Comparison of ENCODE assay signal across 16 cellular contexts in genomic region chr16:81175325-81175891, GRCh38.
A peak's percentile ranks its signal among the peaks of the same experiment; 100 is the strongest.
DNase-seq lines count a peak whose midpoint lies in the region; FAIRE-seq and TF ChIP-seq lines count a peak whose summit lies in the region.
"Had no signal": no experiment of that assay in that cellular context is flagged by ENCODE, and none has a peak within 500 bp of the region (broad histone marks: within the 10 kb centered on the region; RNA-seq: fewer than 3 reads in every experiment).

No MANE protein-coding gene starts in this region.

- dilution Hi-C loops in keratinocyte (cut with MboI; ENCODE audit: extremely low pct_ligation_motif_present, low sequenced_read_pairs) = no loop called here

- no peaks in the 10 kb centered on the region for H3K36me3 ChIP-seq in keratinocyte (ENCODE audit: control insufficient read depth in 2 of 2, extremely low read depth in 1 of 2, insufficient read depth in 2 of 2, low read length in 2 of 2)
- H3K36me3 ChIP-seq: BE2C had no signal

- H3K9me3 ChIP-seq in keratinocyte (ENCODE audit: control insufficient read depth, low read depth, low read length) = no peaks in the 10 kb centered on the region
- H3K9me3 ChIP-seq: BE2C had no signal

- H3K9ac ChIP-seq in keratinocyte (ENCODE audit: control insufficient read depth, extremely low read depth, insufficient read depth, low read length) = no peak overlapping the region
- H3K9ac ChIP-seq: parathyroid adenoma had no signal

- no peak overlapping the region for H3K27ac ChIP-seq in keratinocyte (ENCODE audit: control insufficient read depth, insufficient read depth, low read length)
- H3K27ac ChIP-seq: parathyroid adenoma had no signal

- H2AFZ ChIP-seq in keratinocyte (ENCODE audit: control insufficient read depth, low read length) = no peak overlapping the region
- H2AFZ ChIP-seq: parathyroid adenoma had no signal

- TF ChIP-seq CTCF in AG09309 (IDR thresholded peaks at IDR 0.05; ENCODE audit: control insufficient read depth, insufficient read depth, low read depth, low read length, missing control alignments) (no peak), astrocyte of the spinal cord (IDR thresholded peaks at IDR 0.05; ENCODE audit: low read depth, low read length) (no peak), keratinocyte (optimal IDR thresholded peaks at IDR 0.05 in 1 of 3, IDR thresholded peaks at IDR 0.05 in 1 of 3, conservative IDR thresholded peaks at IDR 0.05 in 1 of 3; ENCODE audit: extremely low read depth in 1 of 3, insufficient read depth in 2 of 3, low read length in 3 of 3) (no peak)

- H4K20me1 ChIP-seq in keratinocyte (ENCODE audit: control insufficient read depth, extremely low read depth, insufficient read depth, low read length) = no peaks in the 10 kb centered on the region

- H3K4me1 ChIP-seq in keratinocyte (ENCODE audit: control insufficient read depth, extremely low read depth, insufficient read depth, low read length) = peaks cover 12% of the 10 kb centered on the region
- H3K4me1 ChIP-seq: BE2C, parathyroid adenoma had no signal

- H3K27me3 ChIP-seq in keratinocyte (ENCODE audit: control insufficient read depth, extremely low read depth, insufficient read depth, low read length) = no peaks in the 10 kb centered on the region
- H3K27me3 ChIP-seq: BE2C had no signal

- DNase-seq in AG09309 (ENCODE audit: low read depth) (peak; percentile 33), HTR-8/SVneo (ENCODE audit: insufficient read length, low spot score) (peak; percentile 77), astrocyte of the spinal cord (ENCODE audit: low read depth, low spot score) (peak; percentile 45), keratinocyte (ENCODE audit: low read depth, low spot score) (peak; percentile 19), NCI-H2227 treated with DMSO at 0.1 percent for 48 hours (lab: John Stamatoyannopoulos, UW) (no peak), NCI-H748 (lab: John Stamatoyannopoulos, UW; ENCODE audit: unreplicated experiment) (no peak), NCI-H1048 (lab: John Stamatoyannopoulos, UW) (no peak)
- no peak for DNase-seq in stimulated activated CD4-positive, alpha-beta T cell treated with anti-CD3 and anti-CD28 coated beads, Interleukin-1b, Interleukin-23, amount 100 ng/mL, for 48 hours
- DNase-seq: activated CD4-positive, alpha-beta T cell treated with anti-CD3 and anti-CD28 coated beads, Interleukin-2, amount 50 U/mL, for 4 hours; activated effector memory CD4-positive, alpha-beta T cell treated with anti-CD3 and anti-CD28 coated beads, Interleukin-2, amount 50 U/mL, for 16 hours; BE2C; cerebellar nuclear complex; GDM1; NCI-H1105 treated with DMSO at 0.1 percent for 48 hours; stimulated activated CD8-positive, alpha-beta memory T cell treated with anti-CD3 and anti-CD28 coated beads, Interleukin-4, amount 100 ng/mL, for 48 hours had no signal

- in situ Hi-C loops in astrocyte of the spinal cord (cut with HindIII; ENCODE audit: low sequenced_read_pairs) = no loop called here

- no peaks in the 10 kb centered on the region for H3K9me1 ChIP-seq in keratinocyte (ENCODE audit: control insufficient read depth, extremely low read depth, insufficient read depth, low read length)

- no peaks in the 10 kb centered on the region for H3K79me2 ChIP-seq in keratinocyte (ENCODE audit: control insufficient read depth, insufficient read depth, low read length)
- H3K79me2 ChIP-seq: parathyroid adenoma had no signal

- no peak overlapping the region for H3K4me2 ChIP-seq in keratinocyte (ENCODE audit: control insufficient read depth, extremely low read depth, insufficient read depth, low read depth, low read length)

- FAIRE-seq in HTR-8/SVneo (lab: Jason Lieb, UNC) = peak; percentile 97
- FAIRE-seq in keratinocyte (lab: Jason Lieb, UNC) = peak; percentile 60

- H3K4me3 ChIP-seq in AG09309 (ENCODE audit: control insufficient read depth, low read depth, low read length) (no peak overlapping the region), astrocyte of the spinal cord (ENCODE audit: low read depth, low read length) (no peak overlapping the region), keratinocyte (ENCODE audit: control insufficient read depth in 2 of 3, extremely low read depth in 1 of 3, insufficient read depth in 2 of 3, low read depth in 1 of 3, low read length in 3 of 3) (no peak overlapping the region)

Comparison
In these comparisons a context has a peak if more than half of its experiments do, and no peak if none do; other contexts are left out.
1. DNase-seq: peak in AG09309 (single experiment), HTR-8/SVneo (single experiment), astrocyte of the spinal cord (single experiment) and keratinocyte (single experiment); none in stimulated activated CD4-positive, alpha-beta T cell treated with anti-CD3 and anti-CD28 coated beads, Interleukin-1b, Interleukin-23, amount 100 ng/mL, for 48 hours (single experiment), NCI-H2227 treated with DMSO at 0.1 percent for 48 hours (single experiment), NCI-H748 (single experiment) and NCI-H1048 (single experiment).